10 cellular contexts compared by ENCODE assay signal in the genomic region with DNA sequence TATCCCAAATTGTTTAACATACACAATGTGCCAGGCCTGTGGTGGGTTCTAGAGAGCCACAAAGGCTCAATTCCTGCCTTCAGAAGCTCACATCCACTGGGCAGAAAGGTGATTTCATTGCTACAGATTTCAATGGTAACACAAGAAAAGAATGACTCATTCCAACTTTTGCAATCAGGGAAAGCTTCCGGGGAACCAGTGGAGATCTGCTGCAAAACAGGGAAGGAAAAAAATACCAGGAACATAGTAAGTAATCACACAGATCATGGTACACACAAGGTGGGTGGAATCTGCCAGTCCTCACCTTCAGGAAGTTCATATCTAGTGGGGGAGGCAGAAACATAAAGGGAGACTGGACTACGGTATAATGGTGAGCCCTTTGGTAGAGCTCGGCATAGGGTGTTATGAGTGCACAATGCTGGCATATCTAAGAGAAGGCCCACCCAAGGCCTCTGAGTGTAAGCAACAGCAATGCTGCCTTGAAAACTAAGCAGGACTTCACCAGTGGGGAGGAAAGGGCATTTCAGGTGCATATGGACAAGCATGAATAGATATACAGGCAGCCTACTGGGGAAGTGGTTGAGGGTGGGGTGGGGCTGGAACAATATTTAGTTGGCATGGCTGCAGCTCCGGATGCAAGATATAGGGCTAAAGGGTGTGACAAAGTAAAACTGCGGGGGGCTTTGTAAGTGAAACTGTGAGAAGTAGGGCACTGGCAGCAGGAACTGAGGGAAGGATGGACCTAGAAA. TPM values are rescaled to one million over a fixed set of nuclear protein-coding genes. Genes with fewer than 3 reads are reported as not detected.
A peak's percentile ranks its signal among the peaks of the same experiment; 100 is the strongest.
DNase-seq lines count a peak whose midpoint lies in the region; ATAC-seq and TF ChIP-seq lines count a peak whose summit lies in the region.
"Had no signal": no experiment of that assay in that cellular context is flagged by ENCODE, and none has a peak within 500 bp of the region (broad histone marks: within the 10 kb centered on the region; RNA-seq: fewer than 3 reads in every experiment).

No MANE protein-coding gene starts in this region.

- peak; percentile 52 to 88 (median 62) for DNase-seq in CD8-positive, alpha-beta memory T cell
- DNase-seq in PC-3 (peak; percentile 22), caudate nucleus (lab: John Stamatoyannopoulos, UW) (no peak), Karpas-422 (no peak), foreskin melanocyte (no peak), GDM1 (lab: John Stamatoyannopoulos, UW) (no peak)
- DNase-seq: NCI-H2107; stimulated activated CD4-positive, alpha-beta T cell treated with anti-CD3 and anti-CD28 coated beads, Interleukin-2, amount 100 ng/mL, for 48 hours had no signal

- H3K36me3 ChIP-seq in CD8-positive, alpha-beta memory T cell (ENCODE audit: insufficient read depth, low read length) = peaks cover 4% of the 10 kb centered on the region
- H3K36me3 ChIP-seq in PC-3 (ENCODE audit: low read depth, low read length) (no peaks in the 10 kb centered on the region), muscle layer of duodenum (ENCODE audit: control insufficient read depth in 1 of 2, insufficient read depth in 2 of 2, low read length in 2 of 2) (no peaks in the 10 kb centered on the region), Karpas-422 (ENCODE audit: insufficient read depth, low read length) (no peaks in the 10 kb centered on the region)

- H3K4me2 ChIP-seq in PC-3 (ENCODE audit: low read length) (no peak overlapping the region), Karpas-422 (ENCODE audit: low read depth, low read length, poor library complexity, severe bottlenecking) (no peak overlapping the region)

- H3K4me3 ChIP-seq in CD8-positive, alpha-beta memory T cell (ENCODE audit: low read length) = peak overlapping the region; percentile 50
- H3K4me3 ChIP-seq in PC-3 (ENCODE audit: low read length) (no peak overlapping the region), muscle layer of duodenum (ENCODE audit: low read depth in 1 of 2, low read length in 2 of 2) (no peak overlapping the region), Karpas-422 (ENCODE audit: low read length) (no peak overlapping the region)

- CTCF ChIA-PET in CD8-positive, alpha-beta memory T cell (lab: Charles Lee) = interaction anchor here (0.6 to 2.4 kb wide), 10 partner anchors 10 to 28 kb away, joined by 3 to 15 read pairs (median 4); partner anchors contain the start of gene GPRIN3
- CTCF ChIA-PET in PC-3 (lab: Charles Lee) = no interaction called here

- H3K36me3 Mint-ChIP-seq in CD8-positive, alpha-beta memory T cell = peaks cover 0 to 4% (median 0%) of the 10 kb centered on the region in 3 donors

- POLR2A ChIA-PET in CD8-positive, alpha-beta memory T cell (lab: Charles Lee) = interaction anchor here (0.7 to 3.1 kb wide), 5 partner anchors 11 to 43 kb away, joined by 3 to 35 read pairs (median 6); partner anchors contain the start of gene GPRIN3
- POLR2A ChIA-PET in PC-3 (lab: Charles Lee; ENCODE audit: unreplicated experiment) = no interaction called here

- H3K4me1 Mint-ChIP-seq in CD8-positive, alpha-beta memory T cell = peaks cover 0 to 37% (median 32%) of the 10 kb centered on the region in 3 donors

- H3K79me2 ChIP-seq in PC-3 (ENCODE audit: low read length) = no peaks in the 10 kb centered on the region
- no peaks in the 10 kb centered on the region for H3K79me2 ChIP-seq in Karpas-422 (ENCODE audit: low read length)

- no peaks in the 10 kb centered on the region for H3K9me3 ChIP-seq in CD8-positive, alpha-beta memory T cell (ENCODE audit: low read length)
- H3K9me3 ChIP-seq in PC-3 (ENCODE audit: low read length) (no peaks in the 10 kb centered on the region), muscle layer of duodenum (ENCODE audit: control insufficient read depth in 1 of 2, low read length in 2 of 2) (no peaks in the 10 kb centered on the region), Karpas-422 (ENCODE audit: low read length) (no peaks in the 10 kb centered on the region)

- no peaks in the 10 kb centered on the region for H3K9me3 Mint-ChIP-seq in CD8-positive, alpha-beta memory T cell

- H3K27me3 Mint-ChIP-seq in CD8-positive, alpha-beta memory T cell = no peaks in the 10 kb centered on the region

- peak overlapping the region in 2 of 8 donors; percentile 96 to 97 for H3K27ac Mint-ChIP-seq in CD8-positive, alpha-beta memory T cell

- intact Hi-C loops in PC-3 (cut with micrococcal nuclease) = no loop called here

- no peak overlapping the region for H2AFZ ChIP-seq in PC-3 (ENCODE audit: low read length)
- no peak overlapping the region for H2AFZ ChIP-seq in Karpas-422 (ENCODE audit: low read length)

- H3K27me3 ChIP-seq in CD8-positive, alpha-beta memory T cell (ENCODE audit: insufficient read depth, low read length, poor library complexity, severe bottlenecking) = no peaks in the 10 kb centered on the region
- H3K27me3 ChIP-seq in PC-3 (ENCODE audit: low read length) = peaks cover 20% of the 10 kb centered on the region
- no peaks in the 10 kb centered on the region for H3K27me3 ChIP-seq in muscle layer of duodenum (ENCODE audit: low read depth, low read length)
- H3K27me3 ChIP-seq in Karpas-422 (ENCODE audit: low read length) = no peaks in the 10 kb centered on the region

- peak overlapping the region; percentile 94 for H3K27ac ChIP-seq in CD8-positive, alpha-beta memory T cell (ENCODE audit: low read depth, low read length)
- H3K27ac ChIP-seq in PC-3 (ENCODE audit: low read length) = no peak overlapping the region
- peak overlapping the region; percentile 11 for H3K27ac ChIP-seq in caudate nucleus (ENCODE audit: low read depth, low read length)
- peak overlapping the region; percentile 52 for H3K27ac ChIP-seq in muscle layer of duodenum (ENCODE audit: low read length)
- no peak overlapping the region for H3K27ac ChIP-seq in Karpas-422 (ENCODE audit: low read length)

- H4K20me1 ChIP-seq in PC-3 (ENCODE audit: low read length) (no peaks in the 10 kb centered on the region), Karpas-422 (ENCODE audit: insufficient read depth, low read depth, low read length) (no peaks in the 10 kb centered on the region)

- no peaks in the 10 kb centered on the region for H3K9me2 ChIP-seq in PC-3 (replicated peaks; ENCODE audit: low read length)
- H3K9me2 ChIP-seq in Karpas-422 (replicated peaks; ENCODE audit: insufficient read depth, low read length) = no peaks in the 10 kb centered on the region

- no peaks in the 10 kb centered on the region for H3F3A ChIP-seq in PC-3 (ENCODE audit: low read length, unreplicated experiment)

- BruUV-seq in PC-3 (replicated peaks; lab: Mats Ljungman, UMichigan) = no TSS peak

- no peak overlapping the region for H3K9ac ChIP-seq in PC-3 (ENCODE audit: low read length)
- no peak overlapping the region for H3K9ac ChIP-seq in Karpas-422 (ENCODE audit: low read length)

- no peak for ATAC-seq in PC-3
- no peak for ATAC-seq in GM18498 (IDR thresholded peaks at IDR 0.05; ENCODE audit: unreplicated experiment)

- no peak for TF ChIP-seq CTCF in PC-3 (conservative IDR thresholded peaks at IDR 0.05; ENCODE audit: low read depth, low read length)

- peak overlapping the region in 6 of 7 donors; percentile 79 to 86 (median 83) for H3K4me3 Mint-ChIP-seq in CD8-positive, alpha-beta memory T cell

- peaks cover 81% of the 10 kb centered on the region for H3K4me1 ChIP-seq in CD8-positive, alpha-beta memory T cell (ENCODE audit: insufficient read depth, low read length)
- H3K4me1 ChIP-seq in PC-3 (ENCODE audit: insufficient read depth, low read length) (no peaks in the 10 kb centered on the region), muscle layer of duodenum (ENCODE audit: control insufficient read depth in 1 of 2, insufficient read depth in 2 of 2, low read length in 2 of 2) (peaks cover 0 to 5% of the 10 kb centered on the region in 2 donors), Karpas-422 (ENCODE audit: low read length) (peaks cover 12% of the 10 kb centered on the region)

RNA-seq across cellular contexts. Expression of gene GPRIN3, which starts 24.2 kb away (rescaled TPM):
- total RNA-seq in CD8-positive, alpha-beta memory T cell = 10 to 100 TPM; 15.6 to 16.2 TPM
- 16.5 TPM for polyA plus RNA-seq in CD8-positive, alpha-beta memory T cell
- not detected in 2 replicates for total RNA-seq in PC-3 (2014; rRNA removed)
- total RNA-seq in Karpas-422 (2014; rRNA removed; shearing (Covaris generic); ENCODE audit: low replicate concordance) = 0.40 and 0.63 TPM in 2 replicates

Comparison
In these comparisons a context has a peak if more than half of its experiments do, and no peak if none do; other contexts are left out.
1. DNase-seq: peak in CD8-positive, alpha-beta memory T cell (5 of 5) and PC-3 (single experiment); none in caudate nucleus (0 of 61), Karpas-422 (single experiment), foreskin melanocyte (single experiment) and GDM1 (single experiment).
2. H3K27ac ChIP-seq: peak in CD8-positive, alpha-beta memory T cell (single experiment), caudate nucleus (single experiment) and muscle layer of duodenum (single experiment); none in PC-3 (single experiment) and Karpas-422 (single experiment).
3. RNA of gene GPRIN3, which starts 24.2 kb away (total RNA-seq): 15.6 to 16.2 TPM in CD8-positive, alpha-beta memory T cell; 0.40 to 0.63 TPM in Karpas-422 and not detected in PC-3; every median in the first group is over 10 times any median in the second.